ENCODE assay signal across 22 cellular contexts in genomic region chr5:68440255-68440654, GRCh38.
"Had no signal": no experiment of that assay in that cellular context is flagged by ENCODE, and none has a peak within 500 bp of the region (broad histone marks: within the 10 kb centered on the region; RNA-seq: fewer than 3 reads in every experiment).

No MANE protein-coding gene starts in this region.

- H3K27ac ChIP-seq: dorsolateral prefrontal cortex, lower lobe of right lung, neutrophil, pancreas, right lobe of liver, stomach, thyroid gland had no signal

- H3K4me1 ChIP-seq: right lobe of liver, thyroid gland had no signal

- H3K9me3 ChIP-seq: lower lobe of right lung, neutrophil, pancreas, right lobe of liver, stomach, thyroid gland had no signal

- H3K9me3 Mint-ChIP-seq: immature natural killer cell; naive thymus-derived CD8-positive, alpha-beta T cell had no signal

- H3K27me3 Mint-ChIP-seq: type B pancreatic cell had no signal

- H3K27ac Mint-ChIP-seq: naive thymus-derived CD8-positive, alpha-beta T cell; progenitor cell of endocrine pancreas; type B pancreatic cell had no signal

- FAIRE-seq: frontal cortex, keratinocyte, pancreas, small intestine had no signal

- H3K36me3 Mint-ChIP-seq: immature natural killer cell; naive thymus-derived CD8-positive, alpha-beta T cell; type B pancreatic cell had no signal

- H3K27me3 ChIP-seq: dorsolateral prefrontal cortex, neutrophil, pancreas, right lobe of liver, stomach, thyroid gland had no signal

- H3K36me3 ChIP-seq: lower lobe of right lung, neutrophil, pancreas, right lobe of liver, stomach, thyroid gland had no signal

- H3K4me3 ChIP-seq: dorsolateral prefrontal cortex, lower lobe of right lung, pancreas, right lobe of liver, stomach, thyroid gland had no signal

- H3K4me3 Mint-ChIP-seq: naive thymus-derived CD8-positive, alpha-beta T cell; neural crest cell; type B pancreatic cell had no signal

- DNase-seq: cortex of kidney; dorsolateral prefrontal cortex; effector CD4-positive, alpha-beta T cell; hypothalamus; immature natural killer cell; left ventricle myocardium superior; lower lobe of right lung; naive thymus-derived CD8-positive, alpha-beta T cell; pancreas; right lobe of liver; small intestine; stimulated activated CD4-positive, alpha-beta T cell treated with anti-CD3 and anti-CD28 coated beads, Interleukin-15, amount 100 ng/mL, for 24 hours; stimulated activated CD4-positive, alpha-beta T cell treated with anti-CD3 and anti-CD28 coated beads, Interleukin-2, amount 100 ng/mL, for 48 hours; stimulated activated naive CD4-positive, alpha-beta T cell treated with Interleukin-2 at 50 U/mL for 16 hours; stomach; thyroid gland had no signal

- ATAC-seq: left ventricle myocardium superior; lower lobe of right lung; naive thymus-derived CD8-positive, alpha-beta T cell; pancreas; right lobe of liver had no signal
